Comparison of ENCODE assay signal across 14 cellular contexts in the genomic region with DNA sequence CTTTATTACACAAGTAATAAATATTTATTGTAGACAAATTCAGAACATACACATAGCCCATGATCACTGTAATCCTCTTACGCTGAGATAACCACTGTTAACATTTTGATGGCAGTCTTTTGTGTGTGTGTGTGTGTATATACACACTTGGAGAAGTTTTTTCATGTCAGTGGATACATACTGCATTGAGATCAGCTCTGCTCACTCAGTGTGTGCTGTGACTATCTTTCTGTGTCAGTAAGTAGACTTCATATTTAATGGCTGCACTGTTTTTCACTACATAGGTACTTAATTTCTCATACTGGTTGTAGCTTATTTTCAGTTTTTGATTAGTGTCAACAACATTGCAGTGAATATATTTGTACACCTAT.
A peak's percentile ranks its signal among the peaks of the same experiment; 100 is the strongest.
DNase-seq lines count a peak whose midpoint lies in the region; ATAC-seq and TF ChIP-seq lines count a peak whose summit lies in the region.
"Had no signal": no experiment of that assay in that cellular context is flagged by ENCODE, and none has a peak within 500 bp of the region (broad histone marks: within the 10 kb centered on the region; RNA-seq: fewer than 3 reads in every experiment).

No MANE protein-coding gene starts in this region.

- no peak for DNase-seq in cardiac muscle cell (ENCODE audit: low read depth in 1 of 2, low spot score in 1 of 2)
- no peak for DNase-seq in right cardiac atrium
- no peak for DNase-seq in activated B cell treated with CpG ODN at 0.5 μM for 24 hours
- no peak for DNase-seq in naive thymus-derived CD4-positive, alpha-beta T cell
- no peak for DNase-seq in activated T-cell treated with anti-CD3 and anti-CD28 coated beads, Interleukin-2, amount 50 U/mL, for 48 hours
- DNase-seq: CD4-positive, alpha-beta memory T cell; KG1; NCI-H1436; NCI-H2029; NCI-H2171 treated with DMSO at 0.1 percent for 48 hours; NCI-H748 treated with DMSO at 0.1 percent for 48 hours had no signal

- WGBS in right cardiac atrium = 88% methylated on average over 1 of the region's 1 CpG

- POLR2A ChIA-PET in activated B cell treated with CpG ODN at 0.5 μM for 24 hours (lab: Charles Lee) = interaction anchor here (0.5 to 0.7 kb wide), 3 partner anchors 11 to 34 kb away, joined by 3 to 6 read pairs (median 4); no protein-coding TSS in a partner anchor
- POLR2A ChIA-PET in naive thymus-derived CD4-positive, alpha-beta T cell (lab: Charles Lee) = interaction anchor here (0.6 to 1.2 kb wide), 4 partner anchors 11 to 234 kb away, joined by 3 to 4 read pairs (median 4); no protein-coding TSS in a partner anchor

- H3K4me3 Mint-ChIP-seq in activated B cell treated with CpG ODN at 0.5 μM for 24 hours = no peak overlapping the region
- peak overlapping the region in 3 of 10 donors; percentile 26 to 73 (median 65) for H3K4me3 Mint-ChIP-seq in naive thymus-derived CD4-positive, alpha-beta T cell

- TF ChIP-seq CTCF in cardiac muscle cell (IDR thresholded peaks at IDR 0.05; ENCODE audit: low read depth, low read length) (no peak), activated B cell treated with CpG ODN at 0.5 μM for 24 hours (IDR thresholded peaks at IDR 0.05) (no peak)

- ATAC-seq in right cardiac atrium = no peak
- no peak for ATAC-seq in activated B cell treated with CpG ODN at 0.5 μM for 24 hours (ENCODE audit: low read depth)
- no peak for ATAC-seq in naive thymus-derived CD4-positive, alpha-beta T cell
- no peak for ATAC-seq in HG02571 (IDR thresholded peaks at IDR 0.05; ENCODE audit: unreplicated experiment)
- no peak for ATAC-seq in GM21737 (IDR thresholded peaks at IDR 0.05; ENCODE audit: unreplicated experiment)
- ATAC-seq: Panc1 had no signal

- intact Hi-C loops in right cardiac atrium (cut with DNase I) = no loop called here
- intact Hi-C loops in activated B cell treated with CpG ODN at 0.5 μM for 24 hours (cut with micrococcal nuclease) = no loop called here
- intact Hi-C loops in naive thymus-derived CD4-positive, alpha-beta T cell (cut with micrococcal nuclease) = no loop called here

- H3K36me3 Mint-ChIP-seq in activated B cell treated with CpG ODN at 0.5 μM for 24 hours (ENCODE audit: low read depth) = peaks cover 4% of the 10 kb centered on the region
- H3K36me3 Mint-ChIP-seq in naive thymus-derived CD4-positive, alpha-beta T cell = peaks cover 0 to 4% (median 0%) of the 10 kb centered on the region in 5 donors

- H3K4me1 ChIP-seq in cardiac muscle cell (ENCODE audit: low read depth) = peaks cover 30% of the 10 kb centered on the region
- peaks cover 4% of the 10 kb centered on the region for H3K4me1 ChIP-seq in right cardiac atrium (ENCODE audit: control insufficient read depth, insufficient read depth, low read length)
- peaks cover 24 to 59% of the 10 kb centered on the region in 2 donors for H3K4me1 ChIP-seq in naive thymus-derived CD4-positive, alpha-beta T cell (ENCODE audit: control insufficient read depth in 2 of 2, insufficient read depth in 2 of 2, low read length in 2 of 2)

- H3K4me3 ChIP-seq in cardiac muscle cell (no peak overlapping the region), right cardiac atrium (ENCODE audit: low read length) (no peak overlapping the region)
- H3K4me3 ChIP-seq in naive thymus-derived CD4-positive, alpha-beta T cell (ENCODE audit: low read length) = no peak overlapping the region

- H3K27me3 ChIP-seq in cardiac muscle cell (no peaks in the 10 kb centered on the region), right cardiac atrium (ENCODE audit: control insufficient read depth, insufficient read depth) (no peaks in the 10 kb centered on the region)
- no peaks in the 10 kb centered on the region for H3K27me3 ChIP-seq in naive thymus-derived CD4-positive, alpha-beta T cell (ENCODE audit: control insufficient read depth in 2 of 2, insufficient read depth in 2 of 2, low read length in 2 of 2)

- no peaks in the 10 kb centered on the region for H3K9me3 Mint-ChIP-seq in activated B cell treated with CpG ODN at 0.5 μM for 24 hours
- H3K9me3 Mint-ChIP-seq in naive thymus-derived CD4-positive, alpha-beta T cell = peaks cover 0 to 2% (median 0%) of the 10 kb centered on the region in 11 donors
- H3K9me3 Mint-ChIP-seq: CD4-positive, alpha-beta memory T cell had no signal

- CTCF ChIA-PET in activated B cell treated with CpG ODN at 0.5 μM for 24 hours (lab: Charles Lee) = no interaction called here
- CTCF ChIA-PET in naive thymus-derived CD4-positive, alpha-beta T cell (lab: Charles Lee) = no interaction called here

- H3K9me3 ChIP-seq in cardiac muscle cell (ENCODE audit: low read depth) (no peaks in the 10 kb centered on the region), right cardiac atrium (ENCODE audit: control insufficient read depth, low read length) (no peaks in the 10 kb centered on the region)
- H3K9me3 ChIP-seq in naive thymus-derived CD4-positive, alpha-beta T cell (ENCODE audit: control insufficient read depth in 2 of 3, low read length in 3 of 3) = no peaks in the 10 kb centered on the region

- H3K27me3 Mint-ChIP-seq in activated B cell treated with CpG ODN at 0.5 μM for 24 hours = no peaks in the 10 kb centered on the region
- no peaks in the 10 kb centered on the region for H3K27me3 Mint-ChIP-seq in naive thymus-derived CD4-positive, alpha-beta T cell
- H3K27me3 Mint-ChIP-seq: CD4-positive, alpha-beta memory T cell had no signal

- H3K27ac Mint-ChIP-seq in activated B cell treated with CpG ODN at 0.5 μM for 24 hours = peak overlapping the region; percentile 76
- peak overlapping the region in 5 of 9 donors; percentile 16 to 80 (median 33) for H3K27ac Mint-ChIP-seq in naive thymus-derived CD4-positive, alpha-beta T cell

- H3K4me1 Mint-ChIP-seq in activated B cell treated with CpG ODN at 0.5 μM for 24 hours = peaks cover 48% of the 10 kb centered on the region
- peaks cover 22 to 61% (median 51%) of the 10 kb centered on the region in 7 donors for H3K4me1 Mint-ChIP-seq in naive thymus-derived CD4-positive, alpha-beta T cell

- H3K36me3 ChIP-seq in cardiac muscle cell = no peaks in the 10 kb centered on the region
- H3K36me3 ChIP-seq in naive thymus-derived CD4-positive, alpha-beta T cell (ENCODE audit: control insufficient read depth in 2 of 3, insufficient read depth in 3 of 3, low read length in 3 of 3) = no peaks in the 10 kb centered on the region

- H3K27ac ChIP-seq in cardiac muscle cell (peak overlapping the region; percentile 10), right cardiac atrium (ENCODE audit: low read length) (no peak overlapping the region)
- no peak overlapping the region for H3K27ac ChIP-seq in naive thymus-derived CD4-positive, alpha-beta T cell (ENCODE audit: low read depth, low read length)
